Comparison of ENCODE assay signal across 1 cellular context in the genomic region with DNA sequence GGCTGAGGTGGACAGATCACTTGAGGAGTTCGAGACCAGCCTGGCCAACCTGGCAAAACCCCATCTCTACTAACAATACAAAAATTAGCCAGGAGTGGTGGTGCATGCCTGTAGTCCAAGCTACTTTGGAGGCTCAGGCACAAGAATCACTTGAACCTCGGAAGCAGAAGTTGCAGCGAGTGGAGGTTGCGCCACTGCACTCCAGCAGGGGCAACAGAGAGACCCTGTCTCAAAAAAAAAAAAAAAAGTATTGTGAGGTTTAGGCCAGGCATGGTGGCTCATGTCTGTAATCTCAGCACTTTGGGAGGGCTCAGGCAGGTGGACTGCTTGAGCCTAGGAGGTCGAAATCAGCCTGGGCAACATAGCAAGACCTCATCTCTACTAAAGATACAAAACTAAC.
TF ChIP-seq lines count a peak whose summit lies in the region.

No MANE protein-coding gene starts in this region.

TF ChIP-seq in HepG2, 621 proteins besides CTCF, POLR2A, EP300 and RAD21:
- TF ChIP-seq ZNF362 (CRISPR knock-in tag; IDR thresholded peaks at IDR 0.05; ENCODE audit: borderline replicate concordance) (peak; percentile 70; the same call in 1 of the 2 replicates), PBX3 (CRISPR knock-in tag; IDR thresholded peaks at IDR 0.05; ENCODE audit: borderline replicate concordance) (no peak)
TF ChIP-seq in HepG2: peak in this region for 1.
